ENCODE assay signal across 8 cellular contexts in the genomic region with DNA sequence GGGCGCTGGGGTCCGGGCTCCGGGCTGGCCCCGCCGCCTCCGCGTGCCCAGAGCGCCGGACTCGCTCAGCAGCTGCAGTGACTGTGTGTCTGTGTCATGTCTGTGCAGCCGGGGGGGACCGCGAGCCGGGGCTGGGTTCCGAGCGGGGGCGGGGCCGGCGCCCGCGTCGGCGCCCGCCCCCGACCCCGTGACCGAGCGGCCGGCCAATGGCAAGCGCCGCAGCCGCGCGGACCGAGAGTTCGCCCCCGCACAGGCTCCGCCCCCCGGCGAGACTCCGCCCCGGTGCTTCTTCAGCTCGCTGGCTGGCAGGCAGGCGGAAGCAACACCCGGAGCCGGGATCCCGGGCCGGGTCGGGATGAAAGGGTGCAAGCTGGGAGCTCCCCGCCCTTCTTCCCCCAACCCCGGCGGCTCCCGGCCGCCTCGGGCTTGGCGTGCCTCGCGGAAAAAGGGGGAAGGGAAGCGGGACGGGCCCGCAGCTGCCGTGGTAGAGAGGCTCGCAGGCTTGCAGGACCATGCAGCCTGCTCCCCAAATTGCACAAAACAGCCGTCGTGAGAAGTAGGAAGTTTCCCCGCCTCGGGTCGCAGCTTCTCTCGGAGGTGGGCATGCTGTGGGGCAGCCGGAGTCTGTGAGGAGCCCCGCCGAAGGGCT. TPM values are rescaled to one million over a fixed set of nuclear protein-coding genes. Genes with fewer than 3 reads are reported as not detected.
DNase-seq lines count a peak whose midpoint lies in the region; ATAC-seq and TF ChIP-seq lines count a peak whose summit lies in the region.

No MANE protein-coding gene starts in this region.

- peak; percentile 70 for ATAC-seq in GM21723 (IDR thresholded peaks at IDR 0.05; ENCODE audit: unreplicated experiment)
- peak; percentile 91 for ATAC-seq in stimulated activated naive CD8-positive, alpha-beta T cell treated with anti-CD3 and anti-CD28 coated beads, Interleukin-15, amount 100 ng/mL, for 72 hours

- H3K9ac ChIP-seq in neural progenitor cell, result peak overlapping the region; percentile 7

- peaks cover 39% of the 10 kb centered on the region for H3K4me1 Mint-ChIP-seq in neural progenitor cell
- peaks cover 25% of the 10 kb centered on the region for H3K4me1 Mint-ChIP-seq in stimulated activated naive CD8-positive, alpha-beta T cell treated with anti-CD3 and anti-CD28 coated beads, Interleukin-15, amount 100 ng/mL, for 72 hours

- H4K20me1 ChIP-seq in neural progenitor cell (ENCODE audit: low read depth), result peaks cover 38% of the 10 kb centered on the region

- peak overlapping the region; percentile 99 for H2AFZ ChIP-seq in neural progenitor cell (replicated peaks)

- peaks cover 3% of the 10 kb centered on the region for H3K36me3 Mint-ChIP-seq in neural progenitor cell

- H3K4me2 ChIP-seq in neural progenitor cell, result peak overlapping the region; percentile 97

- peaks cover 41% of the 10 kb centered on the region for H3K4me1 ChIP-seq in neural progenitor cell

- no peak for TF ChIP-seq CTCF in neural progenitor cell (IDR thresholded peaks at IDR 0.05)

- DNase-seq in DMS153 (lab: John Stamatoyannopoulos, UW) (peak; percentile 94), KG1 (lab: John Stamatoyannopoulos, UW) (peak; percentile 59), SHP77 (lab: John Stamatoyannopoulos, UW) (peak; percentile 95), foreskin melanocyte (peak; percentile 92), neural progenitor cell (ENCODE audit: low spot score) (peak; percentile 99)
- peak; percentile 84 for DNase-seq in activated naive CD4-positive, alpha-beta T cell treated with Interleukin-2 at 50 U/mL for 16 hours
- DNase-seq in stimulated activated naive CD8-positive, alpha-beta T cell treated with anti-CD3 and anti-CD28 coated beads, Interleukin-15, amount 100 ng/mL, for 72 hours, result peak; percentile 91 to 93

- H3K36me3 ChIP-seq in neural progenitor cell, result no peaks in the 10 kb centered on the region

- H3K4me3 Mint-ChIP-seq in neural progenitor cell, result peak overlapping the region; percentile 88
- H3K4me3 Mint-ChIP-seq in stimulated activated naive CD8-positive, alpha-beta T cell treated with anti-CD3 and anti-CD28 coated beads, Interleukin-15, amount 100 ng/mL, for 72 hours, result peak overlapping the region; percentile 84 to 90

- H3K27ac ChIP-seq in neural progenitor cell, result no peak overlapping the region

- no peaks in the 10 kb centered on the region for H3K9me3 ChIP-seq in neural progenitor cell (ENCODE audit: low read depth)

- peaks cover 13% of the 10 kb centered on the region for H3K27me3 ChIP-seq in neural progenitor cell

- H3K27ac Mint-ChIP-seq in neural progenitor cell, result peak overlapping the region; percentile 96
- H3K27ac Mint-ChIP-seq in stimulated activated naive CD8-positive, alpha-beta T cell treated with anti-CD3 and anti-CD28 coated beads, Interleukin-15, amount 100 ng/mL, for 72 hours, result no peak overlapping the region

- no peaks in the 10 kb centered on the region for H3K9me3 Mint-ChIP-seq in neural progenitor cell
- no peaks in the 10 kb centered on the region for H3K9me3 Mint-ChIP-seq in stimulated activated naive CD8-positive, alpha-beta T cell treated with anti-CD3 and anti-CD28 coated beads, Interleukin-15, amount 100 ng/mL, for 72 hours

- H3K79me2 ChIP-seq in neural progenitor cell (ENCODE audit: low read depth), result peaks cover 42% of the 10 kb centered on the region

- peaks cover 2% of the 10 kb centered on the region for H3K27me3 Mint-ChIP-seq in neural progenitor cell (ENCODE audit: insufficient read depth, low read depth)
- peaks cover 86% of the 10 kb centered on the region for H3K27me3 Mint-ChIP-seq in stimulated activated naive CD8-positive, alpha-beta T cell treated with anti-CD3 and anti-CD28 coated beads, Interleukin-15, amount 100 ng/mL, for 72 hours

- H3F3A ChIP-seq in neural progenitor cell (ENCODE audit: low read depth), result peaks cover 42% of the 10 kb centered on the region

- H3K4me3 ChIP-seq in neural progenitor cell, result peak overlapping the region; percentile 79

RNA-seq across cellular contexts. Expression of a gene that starts 0.8 kb away (rescaled TPM):
- 24.9 and 30.8 TPM in 2 replicates for total RNA-seq in neural progenitor cell (ENCODE audit: low replicate concordance)
